8 cellular contexts compared by ENCODE assay signal in genomic region chr13:27533155-27533643, GRCh38.
A peak's percentile ranks its signal among the peaks of the same experiment; 100 is the strongest.
DNase-seq lines count a peak whose midpoint lies in the region; ATAC-seq, FAIRE-seq and TF ChIP-seq lines count a peak whose summit lies in the region.

No MANE protein-coding gene starts in this region.

- H2AFZ ChIP-seq in Karpas-422 (ENCODE audit: low read length) (no peak overlapping the region), astrocyte (ENCODE audit: low read depth, low read length) (peak overlapping the region; percentile 49)

- H3K4me1 Mint-ChIP-seq in T-cell (peaks cover 9 to 11% (median 11%) of the 10 kb centered on the region in 3 donors), astrocyte (ENCODE audit: low read depth, unreplicated experiment) (no peaks in the 10 kb centered on the region)

- no peak overlapping the region for H3K27ac ChIP-seq in Karpas-422 (ENCODE audit: low read length)
- H3K27ac ChIP-seq in astrocyte (ENCODE audit: low read depth, low read length) = no peak overlapping the region
- no peak overlapping the region for H3K27ac ChIP-seq in prostate gland

- POLR2A ChIA-PET in T-cell (lab: Charles Lee) = no interaction called here

- intact Hi-C loops in left ventricle myocardium superior (cut with micrococcal nuclease) (loop anchor here (10.0 kb wide), 1 partner anchor 292 kb away; no protein-coding TSS in a partner anchor), prostate gland (cut with DNase I) (loop anchor here (10.0 kb wide), 2 partner anchors 158 to 442 kb away; no protein-coding TSS in a partner anchor)

- H3K4me3 ChIP-seq in Karpas-422 (ENCODE audit: low read length) (no peak overlapping the region), astrocyte (ENCODE audit: insufficient read depth, low read depth, low read length) (no peak overlapping the region), prostate gland (no peak overlapping the region)

- peaks cover 0 to 3% of the 10 kb centered on the region in 2 donors for H3K27me3 Mint-ChIP-seq in T-cell
- peaks cover 4% of the 10 kb centered on the region for H3K27me3 Mint-ChIP-seq in astrocyte (ENCODE audit: low read depth, unreplicated experiment)

- H3K36me3 Mint-ChIP-seq in T-cell = peaks cover 4% of the 10 kb centered on the region
- no peaks in the 10 kb centered on the region for H3K36me3 Mint-ChIP-seq in astrocyte (ENCODE audit: low read depth, unreplicated experiment)

- no peaks in the 10 kb centered on the region for H3K36me3 ChIP-seq in Karpas-422 (ENCODE audit: insufficient read depth, low read length)
- no peaks in the 10 kb centered on the region for H3K36me3 ChIP-seq in astrocyte (ENCODE audit: insufficient read depth, low read length)
- H3K36me3 ChIP-seq in prostate gland = no peaks in the 10 kb centered on the region

- FAIRE-seq in astrocyte (lab: Jason Lieb, UNC) = no peak

- DNase-seq in COLO829 (ENCODE audit: low spot score) = peak; percentile 75
- peak; percentile 73 for DNase-seq in Karpas-422
- peak in 30 of 34 experiments; percentile 1 to 55 (median 30) for DNase-seq in T-cell
- peak; percentile 23 for DNase-seq in astrocyte (ENCODE audit: low read depth)
- DNase-seq in left ventricle myocardium superior = peak; percentile 92
- DNase-seq in prostate gland (ENCODE audit: low spot score) = peak; percentile 78
- no peak for DNase-seq in GF-D8 (lab: John Stamatoyannopoulos, UW)

- peak; percentile 73 for TF ChIP-seq CTCF in astrocyte (IDR thresholded peaks at IDR 0.05; ENCODE audit: insufficient read depth, low read depth, low read length)
- TF ChIP-seq CTCF in prostate gland (IDR thresholded peaks at IDR 0.05) = peak; percentile 65 to 89 (median 84)

- H3K4me3 Mint-ChIP-seq in T-cell (peak overlapping the region in 1 of 3 donors; percentile 52), astrocyte (ENCODE audit: unreplicated experiment) (no peak overlapping the region)

- H3K9me3 ChIP-seq in Karpas-422 (ENCODE audit: low read length) = no peaks in the 10 kb centered on the region
- H3K9me3 ChIP-seq in astrocyte (ENCODE audit: insufficient read depth, low read depth, low read length) = peaks cover 3% of the 10 kb centered on the region
- H3K9me3 ChIP-seq in prostate gland = no peaks in the 10 kb centered on the region

- no peaks in the 10 kb centered on the region for H3K4me1 ChIP-seq in Karpas-422 (ENCODE audit: low read length)
- H3K4me1 ChIP-seq in astrocyte (ENCODE audit: insufficient read depth, low read length) = no peaks in the 10 kb centered on the region
- H3K4me1 ChIP-seq in prostate gland (replicated peaks) = no peaks in the 10 kb centered on the region

- H3K9ac ChIP-seq in Karpas-422 (ENCODE audit: low read length) (no peak overlapping the region), astrocyte (ENCODE audit: low read length) (no peak overlapping the region)

- H3K9me2 ChIP-seq in Karpas-422 (replicated peaks; ENCODE audit: insufficient read depth, low read length) = no peaks in the 10 kb centered on the region

- CTCF ChIA-PET in T-cell (lab: Charles Lee) = interaction anchor here (0.5 to 1.4 kb wide), 5 partner anchors 170 to 475 kb away, joined by 3 to 6 read pairs (median 3); no protein-coding TSS in a partner anchor

- no peak overlapping the region for H3K4me2 ChIP-seq in Karpas-422 (ENCODE audit: low read depth, low read length, poor library complexity, severe bottlenecking)
- H3K4me2 ChIP-seq in astrocyte (ENCODE audit: low read length) = peak overlapping the region; percentile 70

- no peaks in the 10 kb centered on the region for H3K27me3 ChIP-seq in Karpas-422 (ENCODE audit: low read length)
- H3K27me3 ChIP-seq in astrocyte (ENCODE audit: insufficient read depth, low read length) = no peaks in the 10 kb centered on the region
- no peaks in the 10 kb centered on the region for H3K27me3 ChIP-seq in prostate gland (replicated peaks; ENCODE audit: insufficient read depth)

- H3K27ac Mint-ChIP-seq in T-cell (no peak overlapping the region), astrocyte (ENCODE audit: unreplicated experiment) (no peak overlapping the region)

- H4K20me1 ChIP-seq in Karpas-422 (ENCODE audit: insufficient read depth, low read depth, low read length) (no peaks in the 10 kb centered on the region), astrocyte (ENCODE audit: insufficient read depth, low read length) (no peaks in the 10 kb centered on the region)

- no peak for TF ChIP-seq POLR2A in prostate gland (IDR thresholded peaks at IDR 0.05)

- no peaks in the 10 kb centered on the region for H3K9me3 Mint-ChIP-seq in T-cell
- H3K9me3 Mint-ChIP-seq in astrocyte (ENCODE audit: unreplicated experiment) = peaks cover 5% of the 10 kb centered on the region

- ATAC-seq in T-cell (replicated peaks in 1 of 4) (peak; percentile 45 to 76 (median 54)), left ventricle myocardium superior (peak; percentile 99), GM18858 (IDR thresholded peaks at IDR 0.05; ENCODE audit: unreplicated experiment) (no peak)

- H3K79me2 ChIP-seq in Karpas-422 (ENCODE audit: low read length) (no peaks in the 10 kb centered on the region), astrocyte (ENCODE audit: insufficient read depth, low read length) (no peaks in the 10 kb centered on the region)

- WGBS in prostate gland = 16% methylated on average over 19 of the region's 19 CpGs
